In genomic region chr3:191120447-191121304, GRCh38 we compare ENCODE assay signal across 15 cellular contexts.
DNase-seq lines count a peak whose midpoint lies in the region; ATAC-seq and FAIRE-seq lines count a peak whose summit lies in the region.
"Had no signal": no experiment of that assay in that cellular context is flagged by ENCODE, and none has a peak within 500 bp of the region (broad histone marks: within the 10 kb centered on the region; RNA-seq: fewer than 3 reads in every experiment).

No MANE protein-coding gene starts in this region.

- FAIRE-seq in GM18507 (lab: Jason Lieb, UNC): peak; percentile 64

- DNase-seq in GM18507 (ENCODE audit: extremely low spot score, insufficient read length, low read depth): no peak
- no peak for DNase-seq in NCI-H1694 (lab: John Stamatoyannopoulos, UW)
- no peak for DNase-seq in activated CD4-positive, alpha-beta T cell treated with anti-CD3 and anti-CD28 coated beads for 48 hours
- no peak for DNase-seq in nucleus accumbens (lab: John Stamatoyannopoulos, UW)
- DNase-seq: activated CD8-positive, alpha-beta T cell treated with anti-CD3 and anti-CD28 coated beads for 36 hours; head of caudate nucleus; islet precursor cell; NCI-H187 treated with DMSO at 0.1 percent for 48 hours; stimulated activated CD4-positive, alpha-beta T cell treated with anti-CD3 and anti-CD28 coated beads, Interleukin-2, amount 100 ng/mL, for 48 hours had no signal

- ATAC-seq in GM21367 (IDR thresholded peaks at IDR 0.05; ENCODE audit: unreplicated experiment) (peak; percentile 45), HG02973 (IDR thresholded peaks at IDR 0.05; ENCODE audit: unreplicated experiment) (peak; percentile 62), GM21576 (IDR thresholded peaks at IDR 0.05; ENCODE audit: unreplicated experiment) (no peak)
- ATAC-seq: activated CD8-positive, alpha-beta T cell treated with anti-CD3 and anti-CD28 coated beads for 36 hours; sciatic nerve had no signal

- H3K9me3 ChIP-seq in HUES48 (ENCODE audit: control insufficient read depth, insufficient read depth, low read length): no peaks in the 10 kb centered on the region
- H3K9me3 ChIP-seq: thoracic aorta had no signal

- peak overlapping the region; percentile 46 for H3K27ac ChIP-seq in HUES48 (ENCODE audit: low read depth, low read length)
- H3K27ac ChIP-seq: thoracic aorta had no signal

- H3K36me3 ChIP-seq in HUES48 (ENCODE audit: control insufficient read depth, insufficient read depth, low read length): no peaks in the 10 kb centered on the region
- H3K36me3 ChIP-seq: thoracic aorta had no signal

- H3K9ac ChIP-seq in HUES48 (ENCODE audit: low read depth, low read length): no peak overlapping the region

- H3K27me3 ChIP-seq in HUES48 (ENCODE audit: control insufficient read depth, insufficient read depth, low read length): no peaks in the 10 kb centered on the region

- no peak overlapping the region for H3K4me3 ChIP-seq in HUES48 (ENCODE audit: low read depth, low read length)
- H3K4me3 ChIP-seq: thoracic aorta had no signal

- H3K4me1 ChIP-seq in HUES48 (ENCODE audit: control insufficient read depth, insufficient read depth, low read length): no peaks in the 10 kb centered on the region
